18 cellular contexts compared by ENCODE assay signal in genomic region chr1:230381564-230381963, GRCh38. TPM values are rescaled to one million over a fixed set of nuclear protein-coding genes. Genes with fewer than 3 reads are reported as not detected.
DNase-seq lines count a peak whose midpoint lies in the region; ATAC-seq and TF ChIP-seq lines count a peak whose summit lies in the region.
"Had no signal": no experiment of that assay in that cellular context is flagged by ENCODE, and none has a peak within 500 bp of the region (broad histone marks: within the 10 kb centered on the region; RNA-seq: fewer than 3 reads in every experiment).

No MANE protein-coding gene starts in this region.

- H3F3A ChIP-seq in GM23338 (replicated peaks; ENCODE audit: low read depth) = no peaks in the 10 kb centered on the region

- 0 out of 2 replicates have a peak, but pooled peaks cover 3% of the 10 kb centered on the region for H3K9me2 ChIP-seq in GM23338 (ENCODE audit: insufficient read depth)

- H4K20me1 ChIP-seq in GM23338 (replicated peaks; ENCODE audit: insufficient read depth) = 0 out of 2 replicates have a peak, but pooled peaks cover 3% of the 10 kb centered on the region

- H3K36me3 ChIP-seq in GM23338 (ENCODE audit: insufficient read depth) = 0 out of 2 replicates have a peak, but pooled peaks cover 4% of the 10 kb centered on the region
- H3K36me3 ChIP-seq: tibial artery had no signal

- H3K27me3 Mint-ChIP-seq in GM23338 (ENCODE audit: insufficient read depth, low read depth, poor library complexity) = no peaks in the 10 kb centered on the region
- no peaks in the 10 kb centered on the region; the same call in 1 of the 2 replicates for H3K27me3 Mint-ChIP-seq in WTC11 (ENCODE audit: low read depth)
- no peaks in the 10 kb centered on the region for H3K27me3 Mint-ChIP-seq in progenitor cell of endocrine pancreas
- peaks cover 0 to 4% (median 3%) of the 10 kb centered on the region in 3 donors for H3K27me3 Mint-ChIP-seq in immature natural killer cell (ENCODE audit: low read depth in 3 of 3)

- peak overlapping the region; percentile 83 for H3K27ac Mint-ChIP-seq in GM23338
- H3K27ac Mint-ChIP-seq in WTC11 = peak overlapping the region; percentile 84
- peak overlapping the region; percentile 81 for H3K27ac Mint-ChIP-seq in progenitor cell of endocrine pancreas
- no peak overlapping the region for H3K27ac Mint-ChIP-seq in immature natural killer cell
- H3K27ac Mint-ChIP-seq: naive B cell had no signal

- H3K9me3 Mint-ChIP-seq in GM23338 (peaks cover 12% of the 10 kb centered on the region), WTC11 (peaks cover 12% of the 10 kb centered on the region), progenitor cell of endocrine pancreas (ENCODE audit: low read depth) (peaks cover 11% of the 10 kb centered on the region), immature natural killer cell (peaks cover 0 to 10% (median 10%) of the 10 kb centered on the region in 6 donors)

- H2AFZ ChIP-seq in GM23338 = no peak overlapping the region

- TF ChIP-seq CTCF in GM23338 (conservative IDR thresholded peaks at IDR 0.05; ENCODE audit: low read depth in 2 of 2) (no peak), WTC11 (IDR thresholded peaks at IDR 0.05) (no peak), progenitor cell of endocrine pancreas (IDR thresholded peaks at IDR 0.05; ENCODE audit: unreplicated experiment) (no peak)

- H3K4me1 Mint-ChIP-seq in GM23338 (peaks cover 31% of the 10 kb centered on the region), WTC11 (peaks cover 30% of the 10 kb centered on the region), progenitor cell of endocrine pancreas (ENCODE audit: low read depth) (peaks cover 7% of the 10 kb centered on the region), immature natural killer cell (no peaks in the 10 kb centered on the region)
- H3K4me1 Mint-ChIP-seq: central memory CD8-positive, alpha-beta T cell; naive B cell had no signal

- CTCF ChIA-PET in WTC11 (lab: Charles Lee) = interaction anchor here (0.8 to 1.6 kb wide), 5 partner anchors 10 to 260 kb away, joined by 3 to 7 read pairs (median 4); no protein-coding TSS in a partner anchor

- H3K4me1 ChIP-seq in GM23338 (ENCODE audit: insufficient read depth) = peaks cover 21% of the 10 kb centered on the region

- DNase-seq in GM23338 (ENCODE audit: low spot score) (no peak), WTC11 (ENCODE audit: low spot score) (no peak), progenitor cell of endocrine pancreas (ENCODE audit: low spot score, unreplicated experiment) (no peak), immature natural killer cell (no peak), GOT3 (lab: John Stamatoyannopoulos, UW) (no peak)
- DNase-seq: activated naive CD4-positive, alpha-beta T cell treated with anti-CD3 and anti-CD28 coated beads, Interleukin-2, amount 50 U/mL, for 16 hours; AML-193; left colon; mesenchymal stem cell; naive B cell; NCI-H187; stimulated activated CD4-positive, alpha-beta T cell treated with anti-CD3 and anti-CD28 coated beads, Interleukin-12 subunit alpha, Interleukin-12 subunit beta, amount 100 ng/mL, for 4 hours; stimulated activated CD4-positive, alpha-beta T cell treated with anti-CD3 and anti-CD28 coated beads, Interleukin-4, amount 100 ng/mL, for 4 hours; stimulated activated naive CD4-positive, alpha-beta T cell treated with Interleukin-2 at 50 U/mL for 16 hours; tibial artery had no signal

- ATAC-seq in GM23338 (peak; percentile 37), WTC11 (peak; percentile 46), GM18867 (IDR thresholded peaks at IDR 0.05; ENCODE audit: unreplicated experiment) (no peak)

- peaks cover 18% of the 10 kb centered on the region for H3K79me2 ChIP-seq in GM23338 (replicated peaks; ENCODE audit: insufficient read depth)

- H3K27ac ChIP-seq in GM23338 (ENCODE audit: low read depth) (peak overlapping the region; percentile 86; the same call in 1 of the 2 replicates), layer of hippocampus (ENCODE audit: low read depth, low read length) (peak overlapping the region; percentile 73)
- H3K27ac ChIP-seq: tibial artery had no signal

- no peak overlapping the region; the same call in 1 of the 2 replicates for H3K4me2 ChIP-seq in GM23338

- H3K36me3 Mint-ChIP-seq in GM23338 (ENCODE audit: low read depth) = peaks cover 22% of the 10 kb centered on the region
- peaks cover 27% of the 10 kb centered on the region for H3K36me3 Mint-ChIP-seq in WTC11
- peaks cover 12% of the 10 kb centered on the region for H3K36me3 Mint-ChIP-seq in progenitor cell of endocrine pancreas (ENCODE audit: insufficient read depth)
- peaks cover 0 to 8% (median 0%) of the 10 kb centered on the region in 3 donors for H3K36me3 Mint-ChIP-seq in immature natural killer cell

- POLR2A ChIA-PET in WTC11 (lab: Charles Lee) = interaction anchor here (1.1 kb wide), 1 partner anchor 45 kb away, joined by 3 read pairs; no protein-coding TSS in a partner anchor

- no peak overlapping the region for H3K4me3 ChIP-seq in GM23338
- H3K4me3 ChIP-seq: tibial artery had no signal

- H3K27me3 ChIP-seq in GM23338 (ENCODE audit: insufficient read depth) (no peaks in the 10 kb centered on the region), layer of hippocampus (ENCODE audit: control insufficient read depth, insufficient read depth, low read length) (no peaks in the 10 kb centered on the region)
- H3K27me3 ChIP-seq: tibial artery had no signal

- no peak overlapping the region for H3K4me3 Mint-ChIP-seq in GM23338
- H3K4me3 Mint-ChIP-seq in WTC11 = no peak overlapping the region
- H3K4me3 Mint-ChIP-seq in progenitor cell of endocrine pancreas (ENCODE audit: low read depth) = no peak overlapping the region
- H3K4me3 Mint-ChIP-seq in immature natural killer cell = no peak overlapping the region
- H3K4me3 Mint-ChIP-seq: central memory CD8-positive, alpha-beta T cell had no signal

TF ChIP-seq in GM23338, 12 proteins besides CTCF, POLR2A, EP300 and RAD21 (continues in another document):
- TF ChIP-seq, protein P1, sequence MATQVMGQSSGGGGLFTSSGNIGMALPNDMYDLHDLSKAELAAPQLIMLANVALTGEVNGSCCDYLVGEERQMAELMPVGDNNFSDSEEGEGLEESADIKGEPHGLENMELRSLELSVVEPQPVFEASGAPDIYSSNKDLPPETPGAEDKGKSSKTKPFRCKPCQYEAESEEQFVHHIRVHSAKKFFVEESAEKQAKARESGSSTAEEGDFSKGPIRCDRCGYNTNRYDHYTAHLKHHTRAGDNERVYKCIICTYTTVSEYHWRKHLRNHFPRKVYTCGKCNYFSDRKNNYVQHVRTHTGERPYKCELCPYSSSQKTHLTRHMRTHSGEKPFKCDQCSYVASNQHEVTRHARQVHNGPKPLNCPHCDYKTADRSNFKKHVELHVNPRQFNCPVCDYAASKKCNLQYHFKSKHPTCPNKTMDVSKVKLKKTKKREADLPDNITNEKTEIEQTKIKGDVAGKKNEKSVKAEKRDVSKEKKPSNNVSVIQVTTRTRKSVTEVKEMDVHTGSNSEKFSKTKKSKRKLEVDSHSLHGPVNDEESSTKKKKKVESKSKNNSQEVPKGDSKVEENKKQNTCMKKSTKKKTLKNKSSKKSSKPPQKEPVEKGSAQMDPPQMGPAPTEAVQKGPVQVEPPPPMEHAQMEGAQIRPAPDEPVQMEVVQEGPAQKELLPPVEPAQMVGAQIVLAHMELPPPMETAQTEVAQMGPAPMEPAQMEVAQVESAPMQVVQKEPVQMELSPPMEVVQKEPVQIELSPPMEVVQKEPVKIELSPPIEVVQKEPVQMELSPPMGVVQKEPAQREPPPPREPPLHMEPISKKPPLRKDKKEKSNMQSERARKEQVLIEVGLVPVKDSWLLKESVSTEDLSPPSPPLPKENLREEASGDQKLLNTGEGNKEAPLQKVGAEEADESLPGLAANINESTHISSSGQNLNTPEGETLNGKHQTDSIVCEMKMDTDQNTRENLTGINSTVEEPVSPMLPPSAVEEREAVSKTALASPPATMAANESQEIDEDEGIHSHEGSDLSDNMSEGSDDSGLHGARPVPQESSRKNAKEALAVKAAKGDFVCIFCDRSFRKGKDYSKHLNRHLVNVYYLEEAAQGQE (IDR thresholded peaks at IDR 0.05; ENCODE audit: unreplicated experiment) = no peak

TF ChIP-seq in WTC11, 78 proteins besides CTCF, POLR2A, EP300 and RAD21 (continues in another document):
- TF ChIP-seq, protein P2, sequence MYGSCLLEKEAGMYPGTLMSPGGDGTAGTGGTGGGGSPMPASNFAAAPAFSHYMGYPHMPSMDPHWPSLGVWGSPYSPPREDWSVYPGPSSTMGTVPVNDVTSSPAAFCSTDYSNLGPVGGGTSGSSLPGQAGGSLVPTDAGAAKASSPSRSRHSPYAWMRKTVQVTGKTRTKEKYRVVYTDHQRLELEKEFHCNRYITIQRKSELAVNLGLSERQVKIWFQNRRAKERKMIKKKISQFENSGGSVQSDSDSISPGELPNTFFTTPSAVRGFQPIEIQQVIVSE (CRISPR knock-in tag; IDR thresholded peaks at IDR 0.05; ENCODE audit: borderline replicate concordance) = no peak
- TF ChIP-seq, protein P3, sequence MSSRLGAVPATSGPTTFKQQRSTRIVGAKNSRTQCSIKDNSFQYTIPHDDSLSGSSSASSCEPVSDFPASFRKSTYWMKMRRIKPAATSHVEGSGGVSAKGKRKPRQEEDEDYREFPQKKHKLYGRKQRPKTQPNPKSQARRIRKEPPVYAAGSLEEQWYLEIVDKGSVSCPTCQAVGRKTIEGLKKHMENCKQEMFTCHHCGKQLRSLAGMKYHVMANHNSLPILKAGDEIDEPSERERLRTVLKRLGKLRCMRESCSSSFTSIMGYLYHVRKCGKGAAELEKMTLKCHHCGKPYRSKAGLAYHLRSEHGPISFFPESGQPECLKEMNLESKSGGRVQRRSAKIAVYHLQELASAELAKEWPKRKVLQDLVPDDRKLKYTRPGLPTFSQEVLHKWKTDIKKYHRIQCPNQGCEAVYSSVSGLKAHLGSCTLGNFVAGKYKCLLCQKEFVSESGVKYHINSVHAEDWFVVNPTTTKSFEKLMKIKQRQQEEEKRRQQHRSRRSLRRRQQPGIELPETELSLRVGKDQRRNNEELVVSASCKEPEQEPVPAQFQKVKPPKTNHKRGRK (CRISPR knock-in tag; IDR thresholded peaks at IDR 0.05; ENCODE audit: borderline replicate concordance) = no peak

RNA-seq across cellular contexts. Expression of gene PGBD5, which starts 44.6 kb away (rescaled TPM):
- total RNA-seq in GM23338 (2014; rRNA removed; shearing (Covaris generic)) = 16.6 and 17.0 TPM in 2 replicates
- polyA plus RNA-seq in GM23338 (2016; fragmentation: Nextera tagmentation; extraction: Ambion mirVana) (3.4 and 3.9 TPM in 2 replicates), immature natural killer cell (not detected)
- total RNA-seq in WTC11 (2021) (16.7 to 23.8 TPM (median 18.9 TPM) in 3 replicates), progenitor cell of endocrine pancreas (12.6 and 16.2 TPM in 2 replicates)

Comparison
In these comparisons a context has a peak if more than half of its experiments do, and no peak if none do; other contexts are left out.
1. H3K27ac Mint-ChIP-seq: peak in GM23338 (single experiment), WTC11 (single experiment) and progenitor cell of endocrine pancreas (single experiment); none in immature natural killer cell (0 of 6).